In the genomic region with DNA sequence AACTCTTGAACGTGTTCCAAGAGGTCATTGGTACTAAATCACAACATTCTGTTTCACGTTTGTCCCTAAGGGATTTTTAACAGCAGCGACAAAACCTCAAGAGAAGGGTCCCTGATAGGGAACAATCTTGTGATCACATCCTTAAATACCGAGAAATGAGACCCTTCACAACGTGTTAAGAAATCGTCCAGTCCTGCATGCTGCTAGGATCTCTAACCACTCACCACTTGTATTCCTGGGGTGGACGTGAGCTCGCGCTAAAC, we compare ENCODE assay signal across 8 cellular contexts.
DNase-seq lines count a peak whose midpoint lies in the region; ATAC-seq and TF ChIP-seq lines count a peak whose summit lies in the region.

No MANE protein-coding gene starts in this region.

- peaks cover 0 to 8% of the 10 kb centered on the region in 2 donors for H3K27me3 Mint-ChIP-seq in CD8-positive, alpha-beta memory T cell
- H3K27me3 Mint-ChIP-seq in endothelial cell (ENCODE audit: unreplicated experiment), result peaks cover 23% of the 10 kb centered on the region

- H3K9me3 Mint-ChIP-seq in CD8-positive, alpha-beta memory T cell, result peaks cover 0 to 4% (median 0%) of the 10 kb centered on the region in 5 donors
- no peaks in the 10 kb centered on the region for H3K9me3 Mint-ChIP-seq in endothelial cell (ENCODE audit: unreplicated experiment)

- no TSS peak for BruUV-seq in OCI-LY7 (replicated peaks; lab: Mats Ljungman, UMichigan)

- DNase-seq in CD8-positive, alpha-beta memory T cell, result no peak
- peak; percentile 11 for DNase-seq in OCI-LY7 (ENCODE audit: low spot score)
- DNase-seq in endothelial cell (ENCODE audit: low spot score), result no peak
- no peak for DNase-seq in NCI-H2196 treated with DMSO at 0.1 percent for 48 hours (lab: John Stamatoyannopoulos, UW; ENCODE audit: unreplicated experiment)
- no peak for DNase-seq in pons (ENCODE audit: low spot score)
- no peak for DNase-seq in stimulated activated CD4-positive, alpha-beta T cell treated with anti-CD3 and anti-CD28 coated beads, Interleukin-2, amount 100 ng/mL, for 24 hours

- no peaks in the 10 kb centered on the region for H3K9me3 ChIP-seq in CD8-positive, alpha-beta memory T cell (ENCODE audit: low read length)
- no peaks in the 10 kb centered on the region for H3K9me3 ChIP-seq in OCI-LY7 (ENCODE audit: low read length)
- no peaks in the 10 kb centered on the region for H3K9me3 ChIP-seq in neutrophil

- H3K36me3 Mint-ChIP-seq in CD8-positive, alpha-beta memory T cell, result peaks cover 0 to 12% (median 0%) of the 10 kb centered on the region in 3 donors
- peaks cover 5% of the 10 kb centered on the region for H3K36me3 Mint-ChIP-seq in endothelial cell (ENCODE audit: low read depth, unreplicated experiment)

- peak overlapping the region; percentile 88 to 99 (median 97) for H3K4me3 Mint-ChIP-seq in CD8-positive, alpha-beta memory T cell
- H3K4me3 Mint-ChIP-seq in endothelial cell (ENCODE audit: unreplicated experiment), result peak overlapping the region; percentile 96

- POLR2A ChIA-PET in CD8-positive, alpha-beta memory T cell (lab: Charles Lee), result interaction anchor here (0.6 to 1.1 kb wide), 7 partner anchors 12 to 332 kb away, joined by 3 to 5 read pairs (median 3); no protein-coding TSS in a partner anchor
- POLR2A ChIA-PET in OCI-LY7 (lab: Charles Lee), result interaction anchor here (0.6 to 1.3 kb wide), 5 partner anchors 29 to 230 kb away, joined by 3 to 7 read pairs (median 4); a partner anchor contains a TSS

- H4K20me1 ChIP-seq in OCI-LY7 (ENCODE audit: insufficient read depth, low read length), result no peaks in the 10 kb centered on the region

- no peak for ATAC-seq in HG03432 (IDR thresholded peaks at IDR 0.05; ENCODE audit: unreplicated experiment)

- peaks cover 36 to 62% (median 51%) of the 10 kb centered on the region in 3 donors for H3K4me1 Mint-ChIP-seq in CD8-positive, alpha-beta memory T cell
- peaks cover 30% of the 10 kb centered on the region for H3K4me1 Mint-ChIP-seq in endothelial cell (ENCODE audit: unreplicated experiment)

- H3K4me2 ChIP-seq in OCI-LY7 (ENCODE audit: low read length), result peak overlapping the region; percentile 81

- peak overlapping the region; percentile 99 to 100 (median 100) for H3K27ac Mint-ChIP-seq in CD8-positive, alpha-beta memory T cell
- peak overlapping the region; percentile 100 for H3K27ac Mint-ChIP-seq in endothelial cell (ENCODE audit: unreplicated experiment)

- no peaks in the 10 kb centered on the region for H3K79me2 ChIP-seq in OCI-LY7 (ENCODE audit: insufficient read depth, low read depth, low read length)

- CTCF ChIA-PET in CD8-positive, alpha-beta memory T cell (lab: Charles Lee), result interaction anchor here (0.7 to 3.6 kb wide), 3 partner anchors 109 to 144 kb away, joined by 3 to 23 read pairs (median 3); a partner anchor contains a TSS
- CTCF ChIA-PET in OCI-LY7 (lab: Charles Lee; ENCODE audit: unreplicated experiment), result no interaction called here

- intact Hi-C loops in OCI-LY7 (cut with micrococcal nuclease; ENCODE audit: unreplicated experiment), result no loop called here

- H3K4me3 ChIP-seq in CD8-positive, alpha-beta memory T cell (ENCODE audit: low read length), result peak overlapping the region; percentile 89
- H3K4me3 ChIP-seq in OCI-LY7 (ENCODE audit: low read depth, low read length, poor library complexity, severe bottlenecking) (peak overlapping the region; percentile 77), neutrophil (ENCODE audit: low read depth in 1 of 2, low read length in 1 of 2) (peak overlapping the region; percentile 79 to 91)

- H3K4me1 ChIP-seq in CD8-positive, alpha-beta memory T cell (ENCODE audit: insufficient read depth, low read length), result peaks cover 39% of the 10 kb centered on the region
- H3K4me1 ChIP-seq in OCI-LY7 (ENCODE audit: insufficient read depth, low read length, poor library complexity, severe bottlenecking) (peaks cover 50% of the 10 kb centered on the region), neutrophil (ENCODE audit: control insufficient read depth in 1 of 2, insufficient read depth in 1 of 2, low read depth in 1 of 2, low read length in 1 of 2) (peaks cover 19 to 23% of the 10 kb centered on the region in 2 experiments)

- TF ChIP-seq CTCF in OCI-LY7 (conservative IDR thresholded peaks at IDR 0.05; ENCODE audit: low read length) (no peak), endothelial cell (IDR thresholded peaks at IDR 0.05; ENCODE audit: unreplicated experiment) (no peak), neutrophil (IDR thresholded peaks at IDR 0.05) (no peak)

- H3K36me3 ChIP-seq in CD8-positive, alpha-beta memory T cell (ENCODE audit: insufficient read depth, low read length), result no peaks in the 10 kb centered on the region
- H3K36me3 ChIP-seq in OCI-LY7 (ENCODE audit: insufficient read depth, low read length), result no peaks in the 10 kb centered on the region
- H3K36me3 ChIP-seq in neutrophil, result no peaks in the 10 kb centered on the region

- H3K27ac ChIP-seq in CD8-positive, alpha-beta memory T cell (ENCODE audit: low read depth, low read length), result peak overlapping the region; percentile 100
- peak overlapping the region; percentile 83 for H3K27ac ChIP-seq in OCI-LY7 (ENCODE audit: low read depth, low read length, poor library complexity, severe bottlenecking)
- peak overlapping the region; percentile 92 for H3K27ac ChIP-seq in neutrophil

- no peaks in the 10 kb centered on the region for H3K27me3 ChIP-seq in CD8-positive, alpha-beta memory T cell (ENCODE audit: insufficient read depth, low read length, poor library complexity, severe bottlenecking)
- H3K27me3 ChIP-seq in neutrophil, result no peaks in the 10 kb centered on the region

- no peak overlapping the region for H2AFZ ChIP-seq in OCI-LY7 (ENCODE audit: low read length)

- no peaks in the 10 kb centered on the region for H3K9me2 ChIP-seq in OCI-LY7 (ENCODE audit: insufficient read depth, low read length)
